Comparison of ENCODE assay signal across 8 cellular contexts in the genomic region with DNA sequence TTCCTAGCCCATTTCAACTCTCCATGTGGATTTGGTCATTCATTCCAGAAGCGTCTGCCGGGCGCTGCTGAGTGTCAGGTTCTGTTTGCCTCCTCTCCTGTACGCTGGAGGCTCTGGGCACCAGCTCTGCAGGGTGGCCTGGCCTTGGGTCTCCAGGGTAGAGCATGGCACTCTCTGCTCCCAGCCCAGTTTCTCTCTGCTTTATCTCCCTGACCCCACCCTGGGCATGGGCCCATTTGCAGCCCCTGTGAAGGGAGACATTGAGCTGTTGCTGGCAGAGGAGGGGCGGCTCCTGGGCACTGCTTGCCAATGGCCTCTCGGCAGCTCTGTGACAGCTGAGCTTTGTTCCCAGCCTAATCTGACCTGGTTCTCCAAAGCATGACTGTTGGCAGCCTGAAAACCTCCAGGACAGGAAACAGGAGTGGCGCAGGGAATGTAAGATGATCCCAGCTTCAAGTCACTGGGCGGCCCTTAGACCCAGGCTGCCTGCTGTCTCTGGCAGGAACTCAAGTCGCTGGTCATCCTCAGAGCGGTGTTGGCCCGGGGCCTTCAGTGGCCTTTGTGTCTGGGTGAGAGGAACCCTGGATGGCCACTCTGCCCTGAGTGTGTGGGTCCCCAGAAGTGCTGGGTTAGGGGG.
A peak's percentile ranks its signal among the peaks of the same experiment; 100 is the strongest.
DNase-seq lines count a peak whose midpoint lies in the region; ATAC-seq and TF ChIP-seq lines count a peak whose summit lies in the region.

No MANE protein-coding gene starts in this region.

- H3K36me3 ChIP-seq in Peyer's patch, result no peaks in the 10 kb centered on the region
- no peaks in the 10 kb centered on the region for H3K36me3 ChIP-seq in rectal smooth muscle tissue (ENCODE audit: control insufficient read depth, insufficient read depth, low read length)
- H3K36me3 ChIP-seq in tibial artery, result no peaks in the 10 kb centered on the region

- ATAC-seq in GM21528 (IDR thresholded peaks at IDR 0.05; ENCODE audit: low FRiP score, unreplicated experiment) (no peak), HG03520 (IDR thresholded peaks at IDR 0.05; ENCODE audit: unreplicated experiment) (no peak)

- peak; percentile 49 to 77 for TF ChIP-seq POLR2A in Peyer's patch (IDR thresholded peaks at IDR 0.05)

- H3K9me3 ChIP-seq in Peyer's patch (no peaks in the 10 kb centered on the region), tibial artery (no peaks in the 10 kb centered on the region)

- H3K27ac ChIP-seq in Peyer's patch, result peak overlapping the region in 3 of 4 donors; percentile 84 to 95 (median 91)
- H3K27ac ChIP-seq in rectal smooth muscle tissue (ENCODE audit: low read depth, low read length), result peak overlapping the region; percentile 91
- H3K27ac ChIP-seq in tibial artery, result peak overlapping the region in 1 of 2 donors; percentile 18

- no peak for TF ChIP-seq CTCF in Peyer's patch (IDR thresholded peaks at IDR 0.05)
- no peak for TF ChIP-seq CTCF in fibroblast of pulmonary artery (IDR thresholded peaks at IDR 0.05; ENCODE audit: low read length, missing control alignments)
- no peak for TF ChIP-seq CTCF in tibial artery (IDR thresholded peaks at IDR 0.05)

- no peaks in the 10 kb centered on the region for H3K27me3 ChIP-seq in Peyer's patch
- no peaks in the 10 kb centered on the region for H3K27me3 ChIP-seq in rectal smooth muscle tissue (ENCODE audit: control insufficient read depth, insufficient read depth, low read length)
- peaks cover 0 to 26% of the 10 kb centered on the region in 2 donors for H3K27me3 ChIP-seq in tibial artery

- H3K4me3 ChIP-seq in Peyer's patch, result peak overlapping the region in 2 of 4 donors; percentile 42
- no peak overlapping the region for H3K4me3 ChIP-seq in fibroblast of pulmonary artery (replicated peaks; ENCODE audit: low read depth, low read length)
- H3K4me3 ChIP-seq in rectal smooth muscle tissue (ENCODE audit: low read length), result peak overlapping the region; percentile 32
- H3K4me3 ChIP-seq in tibial artery, result no peak overlapping the region

- intact Hi-C loops in tibial artery (cut with DNase I; ENCODE audit: low total_unique reads), result no loop called here

- H3K4me1 ChIP-seq in Peyer's patch, result peaks cover 0 to 46% (median 3%) of the 10 kb centered on the region in 4 donors
- peaks cover 15% of the 10 kb centered on the region for H3K4me1 ChIP-seq in rectal smooth muscle tissue (ENCODE audit: control insufficient read depth, insufficient read depth, low read length)
- peaks cover 0 to 39% (median 17%) of the 10 kb centered on the region in 4 donors for H3K4me1 ChIP-seq in tibial artery

- no peak overlapping the region for H3K9ac ChIP-seq in rectal smooth muscle tissue (ENCODE audit: low read length)

- DNase-seq in ELF-1 (ENCODE audit: low read depth, low spot score) (peak; percentile 85), Peyer's patch (peak in 2 of 3 donors; percentile 82 to 83), fibroblast of pulmonary artery (ENCODE audit: low read depth) (peak; percentile 94), tibial artery (no peak), mesenteric fat pad (ENCODE audit: low spot score) (no peak)

Comparison
In these comparisons a context has a peak if more than half of its experiments do, and no peak if none do; other contexts are left out.
1. DNase-seq: peak in ELF-1 (single experiment), Peyer's patch (2 of 3) and fibroblast of pulmonary artery (single experiment); none in tibial artery (0 of 2) and mesenteric fat pad (single experiment).